ENCODE assay signal across 8 cellular contexts in genomic region chr12:112198120-112198733, GRCh38.
A peak's percentile ranks its signal among the peaks of the same experiment; 100 is the strongest.
DNase-seq lines count a peak whose midpoint lies in the region; ATAC-seq and TF ChIP-seq lines count a peak whose summit lies in the region.

No MANE protein-coding gene starts in this region.

- H3K4me1 ChIP-seq in thyroid gland, result peaks cover 0 to 3% of the 10 kb centered on the region in 2 donors

- no peaks in the 10 kb centered on the region for H3K9me3 Mint-ChIP-seq in activated CD8-positive, alpha-beta T cell treated with anti-CD3 and anti-CD28 coated beads for 36 hours
- H3K9me3 Mint-ChIP-seq in natural killer cell, result no peaks in the 10 kb centered on the region

- H3K27ac ChIP-seq in thyroid gland, result no peak overlapping the region

- peaks cover 6% of the 10 kb centered on the region for H3K36me3 Mint-ChIP-seq in activated CD8-positive, alpha-beta T cell treated with anti-CD3 and anti-CD28 coated beads for 36 hours (ENCODE audit: low read depth)
- H3K36me3 Mint-ChIP-seq in natural killer cell, result peaks cover 2% of the 10 kb centered on the region

- no peaks in the 10 kb centered on the region for H3K27me3 ChIP-seq in BJ (ENCODE audit: control insufficient read depth, insufficient read depth, low read length)
- H3K27me3 ChIP-seq in H7 (ENCODE audit: control insufficient read depth, insufficient read depth, low read length), result no peaks in the 10 kb centered on the region
- H3K27me3 ChIP-seq in thyroid gland, result no peaks in the 10 kb centered on the region

- H3K9me3 ChIP-seq in thyroid gland, result no peaks in the 10 kb centered on the region

- H3K4me3 ChIP-seq in BJ (ENCODE audit: low read depth, low read length), result no peak overlapping the region
- no peak overlapping the region for H3K4me3 ChIP-seq in H7 (ENCODE audit: insufficient read depth, low read depth, low read length)
- no peak overlapping the region for H3K4me3 ChIP-seq in epithelial cell of esophagus (ENCODE audit: low read length)
- H3K4me3 ChIP-seq in thyroid gland (replicated peaks in 1 of 3), result no peak overlapping the region

- H3K36me3 ChIP-seq in BJ (ENCODE audit: control insufficient read depth, insufficient read depth, low read length) (peaks cover 23% of the 10 kb centered on the region), H7 (replicated peaks; ENCODE audit: control insufficient read depth, insufficient read depth, low read length) (peaks cover 22% of the 10 kb centered on the region), thyroid gland (peaks cover 40 to 47% of the 10 kb centered on the region in 2 donors)

- ATAC-seq in activated CD8-positive, alpha-beta T cell treated with anti-CD3 and anti-CD28 coated beads for 36 hours, result peak; percentile 99
- ATAC-seq in natural killer cell, result peak; percentile 50 to 72 (median 60)

- intact Hi-C loops in activated CD8-positive, alpha-beta T cell treated with anti-CD3 and anti-CD28 coated beads for 36 hours (cut with micrococcal nuclease), result loop anchor here (2.0 kb wide), 1 partner anchor 189 kb away; no protein-coding TSS in a partner anchor
- intact Hi-C loops in natural killer cell (cut with micrococcal nuclease), result loop anchor here (1.0 kb wide), 1 partner anchor 189 kb away; no protein-coding TSS in a partner anchor
- intact Hi-C loops in thyroid gland (cut with DNase I), result no loop called here

- CTCF ChIA-PET in BJ (lab: Yijun Ruan, JAX), result interaction anchor here (0.6 to 5.6 kb wide), 24 partner anchors 10 to 252 kb away, joined by 3 to 90 read pairs (median 4); no protein-coding TSS in a partner anchor
- CTCF ChIA-PET in activated CD8-positive, alpha-beta T cell treated with anti-CD3 and anti-CD28 coated beads for 36 hours (lab: Charles Lee), result interaction anchor here (0.6 to 5.7 kb wide), 26 partner anchors 10 to 444 kb away, joined by 3 to 74 read pairs (median 4); no protein-coding TSS in a partner anchor

- H3K27ac Mint-ChIP-seq in activated CD8-positive, alpha-beta T cell treated with anti-CD3 and anti-CD28 coated beads for 36 hours, result no peak overlapping the region
- peak overlapping the region in 1 of 2 donors; percentile 5 for H3K27ac Mint-ChIP-seq in natural killer cell

- TF ChIP-seq CTCF in BJ (IDR thresholded peaks at IDR 0.05; ENCODE audit: insufficient read depth, low read depth, low read length) (peak; percentile 73), epithelial cell of esophagus (IDR thresholded peaks at IDR 0.05; ENCODE audit: insufficient read depth, low read depth, low read length, missing control alignments) (peak; percentile 78), natural killer cell (IDR thresholded peaks at IDR 0.05) (peak; percentile 21), thyroid gland (IDR thresholded peaks at IDR 0.05) (peak in 4 of 6 experiments; percentile 36 to 68 (median 58))
- TF ChIP-seq CTCF in activated CD8-positive, alpha-beta T cell treated with anti-CD3 and anti-CD28 coated beads for 36 hours (IDR thresholded peaks at IDR 0.05), result peak; percentile 69

- TF ChIP-seq POLR2A in thyroid gland (IDR thresholded peaks at IDR 0.05), result no peak

- POLR2A ChIA-PET in BJ (lab: Charles Lee), result no interaction called here
- POLR2A ChIA-PET in activated CD8-positive, alpha-beta T cell treated with anti-CD3 and anti-CD28 coated beads for 36 hours (lab: Charles Lee), result no interaction called here

- no peaks in the 10 kb centered on the region for H3K4me1 Mint-ChIP-seq in activated CD8-positive, alpha-beta T cell treated with anti-CD3 and anti-CD28 coated beads for 36 hours (ENCODE audit: low read depth)
- H3K4me1 Mint-ChIP-seq in natural killer cell, result peaks cover 0 to 5% of the 10 kb centered on the region in 2 donors

- 86 to 87% methylated on average over 9 of the region's 9 CpGs for WGBS in thyroid gland, 2 donors

- H3K4me3 Mint-ChIP-seq in activated CD8-positive, alpha-beta T cell treated with anti-CD3 and anti-CD28 coated beads for 36 hours, result no peak overlapping the region
- H3K4me3 Mint-ChIP-seq in natural killer cell, result no peak overlapping the region

- DNase-seq in BJ (ENCODE audit: low read depth), result no peak
- DNase-seq in H7, result peak; percentile 89
- DNase-seq in NCI-H526 (lab: John Stamatoyannopoulos, UW), result peak; percentile 22 to 72
- DNase-seq in activated CD8-positive, alpha-beta T cell treated with anti-CD3 and anti-CD28 coated beads for 36 hours, result peak; percentile 79
- DNase-seq in epithelial cell of esophagus (ENCODE audit: low read depth), result peak; percentile 69
- no peak for DNase-seq in natural killer cell
- peak; percentile 69 to 70 for DNase-seq in thyroid gland
- no peak for DNase-seq in foreskin melanocyte

- no peaks in the 10 kb centered on the region for H3K27me3 Mint-ChIP-seq in activated CD8-positive, alpha-beta T cell treated with anti-CD3 and anti-CD28 coated beads for 36 hours
- no peaks in the 10 kb centered on the region for H3K27me3 Mint-ChIP-seq in natural killer cell (ENCODE audit: low read depth in 2 of 2)

Comparison
In these comparisons a context has a peak if more than half of its experiments do, and no peak if none do; other contexts are left out.
1. DNase-seq: peak in H7 (single experiment), NCI-H526 (2 of 2), activated CD8-positive, alpha-beta T cell treated with anti-CD3 and anti-CD28 coated beads for 36 hours (single experiment), epithelial cell of esophagus (single experiment) and thyroid gland (2 of 2); none in BJ (single experiment), natural killer cell (single experiment) and foreskin melanocyte (single experiment).
2. CTCF ChIP-seq: peak in every context shown above with its lines; median percentile 78 in epithelial cell of esophagus; 73 in BJ; 69 in activated CD8-positive, alpha-beta T cell treated with anti-CD3 and anti-CD28 coated beads for 36 hours; 58 in thyroid gland; 21 in natural killer cell.